14 cellular contexts compared by ENCODE assay signal in the genomic region with DNA sequence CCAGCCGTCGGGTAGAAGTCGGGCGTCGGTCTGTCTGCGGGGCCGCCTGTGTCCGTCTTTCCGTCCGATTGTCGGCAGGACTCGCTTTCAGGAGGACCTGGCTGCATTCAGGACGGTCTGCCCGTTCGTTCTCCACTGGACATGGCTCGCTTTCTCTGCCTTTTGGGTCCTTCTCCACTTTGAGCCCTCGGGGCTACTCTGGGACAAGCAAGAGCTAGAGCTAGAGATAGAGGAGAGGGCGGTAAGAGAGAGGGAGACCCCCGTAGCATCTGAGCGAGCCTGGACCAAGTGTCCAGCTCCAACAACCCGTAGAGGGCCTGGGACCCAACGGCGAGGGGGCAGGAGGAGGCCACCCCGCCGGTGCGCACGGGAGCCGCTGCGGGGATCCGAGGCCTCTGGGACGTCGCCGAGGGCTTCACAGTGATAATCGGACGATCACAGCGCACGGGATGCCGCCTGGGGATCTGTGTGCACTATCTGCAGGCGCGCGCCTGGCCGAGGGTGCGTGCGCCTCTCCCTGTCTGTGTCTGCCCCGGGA. TPM values are rescaled to one million over a fixed set of nuclear protein-coding genes. Genes with fewer than 3 reads are reported as not detected.
DNase-seq lines count a peak whose midpoint lies in the region; ATAC-seq and TF ChIP-seq lines count a peak whose summit lies in the region.
"Had no signal": no experiment of that assay in that cellular context is flagged by ENCODE, and none has a peak within 500 bp of the region (broad histone marks: within the 10 kb centered on the region; RNA-seq: fewer than 3 reads in every experiment).

No MANE protein-coding gene starts in this region.

- intact Hi-C loops in sigmoid colon (cut with DNase I) = no loop called here

- peak overlapping the region in 1 of 4 donors; percentile 28 for H3K4me3 ChIP-seq in sigmoid colon

- no peak for TF ChIP-seq EP300 in sigmoid colon (IDR thresholded peaks at IDR 0.05)

- no peak overlapping the region for H3K4me3 Mint-ChIP-seq in activated CD4-positive, alpha-beta T cell treated with anti-CD3 and anti-CD28 coated beads, Interleukin-2, amount 10 ng/mL, durations not matched to agents 7 days and 5 days
- H3K4me3 Mint-ChIP-seq in T-cell (peak overlapping the region; percentile 44 to 74 (median 65)), glutamatergic neuron (ENCODE audit: unreplicated experiment) (peak overlapping the region; percentile 79)
- H3K4me3 Mint-ChIP-seq: dendritic cell treated with granulocyte-macrophage colony-stimulating factor and Interleukin-4, amounts not matched to agents 40 ng/mL and 50 ng/mL, for 4 days had no signal

- TF ChIP-seq CTCF in glutamatergic neuron (IDR thresholded peaks at IDR 0.05; ENCODE audit: partially characterized antibody, unreplicated experiment) = no peak
- no peak for TF ChIP-seq CTCF in sigmoid colon (IDR thresholded peaks at IDR 0.05)

- peaks cover 60 to 100% (median 82%) of the 10 kb centered on the region in 3 donors for H3K27me3 ChIP-seq in sigmoid colon

- H3K36me3 ChIP-seq in sigmoid colon = no peaks in the 10 kb centered on the region

- no peaks in the 10 kb centered on the region for H3K36me3 Mint-ChIP-seq in activated CD4-positive, alpha-beta T cell treated with anti-CD3 and anti-CD28 coated beads, Interleukin-2, amount 10 ng/mL, durations not matched to agents 7 days and 5 days (ENCODE audit: low read depth)
- H3K36me3 Mint-ChIP-seq in T-cell (no peaks in the 10 kb centered on the region), glutamatergic neuron (ENCODE audit: unreplicated experiment) (no peaks in the 10 kb centered on the region)

- no peak for ATAC-seq in T-cell (replicated peaks in 1 of 4)
- no peak for ATAC-seq in HG03135 (IDR thresholded peaks at IDR 0.05; ENCODE audit: unreplicated experiment)

- no peak for TF ChIP-seq POLR2A in sigmoid colon (IDR thresholded peaks at IDR 0.05)

- H3K27ac ChIP-seq in sigmoid colon = no peak overlapping the region
- H3K27ac ChIP-seq: testis had no signal

- CTCF ChIA-PET in activated CD4-positive, alpha-beta T cell treated with anti-CD3 and anti-CD28 coated beads, Interleukin-2, amount 10 ng/mL, durations not matched to agents 7 days and 5 days (lab: Charles Lee) = interaction anchor here (1.4 kb wide), 1 partner anchor 14 kb away, joined by 3 read pairs; no protein-coding TSS in a partner anchor
- CTCF ChIA-PET in T-cell (lab: Charles Lee) = interaction anchor here in 1 of 2 donors (0.5 kb wide), 1 partner anchor 67 kb away, joined by 3 read pairs; no protein-coding TSS in a partner anchor

- H3K9me3 ChIP-seq in sigmoid colon = no peaks in the 10 kb centered on the region
- H3K9me3 ChIP-seq: testis had no signal

- WGBS in sigmoid colon, 2 donors = 33 to 73% methylated on average over 45 of the region's 45 CpGs

- H3K27me3 Mint-ChIP-seq in activated CD4-positive, alpha-beta T cell treated with anti-CD3 and anti-CD28 coated beads, Interleukin-2, amount 10 ng/mL, durations not matched to agents 7 days and 5 days = peaks cover 81% of the 10 kb centered on the region
- H3K27me3 Mint-ChIP-seq in T-cell (peaks cover 77 to 82% of the 10 kb centered on the region in 2 donors), glutamatergic neuron (ENCODE audit: unreplicated experiment) (peaks cover 46% of the 10 kb centered on the region)

- peak; percentile 41 for DNase-seq in activated CD4-positive, alpha-beta T cell treated with anti-CD3 and anti-CD28 coated beads for 48 hours
- no peak for DNase-seq in activated CD4-positive, alpha-beta T cell treated with anti-CD3 and anti-CD28 coated beads, Interleukin-2, amount 10 ng/mL, durations not matched to agents 7 days and 5 days
- DNase-seq in T-cell (no peak), glutamatergic neuron (no peak), sigmoid colon (peak; percentile 33), 8988T (no peak)
- DNase-seq in stimulated activated CD4-positive, alpha-beta T cell treated with anti-CD3 and anti-CD28 coated beads, Interleukin-1b, Interleukin-23, amount 100 ng/mL, for 48 hours = no peak
- DNase-seq: HCEC 1CT, NCI-H1436 treated with DMSO at 0.1 percent for 48 hours, testis had no signal

- no peak overlapping the region for H3K27ac Mint-ChIP-seq in activated CD4-positive, alpha-beta T cell treated with anti-CD3 and anti-CD28 coated beads, Interleukin-2, amount 10 ng/mL, durations not matched to agents 7 days and 5 days
- H3K27ac Mint-ChIP-seq in T-cell (no peak overlapping the region), glutamatergic neuron (ENCODE audit: unreplicated experiment) (no peak overlapping the region)
- H3K27ac Mint-ChIP-seq: dendritic cell treated with granulocyte-macrophage colony-stimulating factor and Interleukin-4, amounts not matched to agents 40 ng/mL and 50 ng/mL, for 4 days had no signal

- POLR2A ChIA-PET in activated CD4-positive, alpha-beta T cell treated with anti-CD3 and anti-CD28 coated beads, Interleukin-2, amount 10 ng/mL, durations not matched to agents 7 days and 5 days (lab: Charles Lee) = no interaction called here
- POLR2A ChIA-PET in T-cell (lab: Charles Lee) = no interaction called here

- H3K4me1 ChIP-seq in sigmoid colon = peaks cover 0 to 39% (median 25%) of the 10 kb centered on the region in 4 donors

- peaks cover 17% of the 10 kb centered on the region for H3K4me1 Mint-ChIP-seq in activated CD4-positive, alpha-beta T cell treated with anti-CD3 and anti-CD28 coated beads, Interleukin-2, amount 10 ng/mL, durations not matched to agents 7 days and 5 days
- H3K4me1 Mint-ChIP-seq in T-cell (peaks cover 48 to 62% (median 51%) of the 10 kb centered on the region in 3 donors), glutamatergic neuron (ENCODE audit: low read depth, unreplicated experiment) (peaks cover 4% of the 10 kb centered on the region)

- H3K9me3 Mint-ChIP-seq in activated CD4-positive, alpha-beta T cell treated with anti-CD3 and anti-CD28 coated beads, Interleukin-2, amount 10 ng/mL, durations not matched to agents 7 days and 5 days = no peaks in the 10 kb centered on the region
- H3K9me3 Mint-ChIP-seq in T-cell (no peaks in the 10 kb centered on the region), glutamatergic neuron (ENCODE audit: unreplicated experiment) (peaks cover 11% of the 10 kb centered on the region)
- H3K9me3 Mint-ChIP-seq: dendritic cell treated with granulocyte-macrophage colony-stimulating factor and Interleukin-4, amounts not matched to agents 40 ng/mL and 50 ng/mL, for 4 days had no signal

RNA-seq across cellular contexts. Expression of gene TBX4, which starts 4.5 kb away (rescaled TPM):
- total RNA-seq in activated CD4-positive, alpha-beta T cell treated with anti-CD3 and anti-CD28 coated beads, Interleukin-2, amount 10 ng/mL, durations not matched to agents 7 days and 5 days = not detected
- not detected for total RNA-seq in T-cell
- not detected for total RNA-seq in glutamatergic neuron (ENCODE audit: unreplicated experiment)
- total RNA-seq in sigmoid colon = not detected
- not detected for polyA plus RNA-seq in sigmoid colon
- total RNA-seq: pulmonary artery endothelial cell, SK-MEL-5 had no signal

RNA-seq across cellular contexts. Expression of gene TBX2, which starts 57.1 kb away (rescaled TPM):
- not detected for total RNA-seq in activated CD4-positive, alpha-beta T cell treated with anti-CD3 and anti-CD28 coated beads, Interleukin-2, amount 10 ng/mL, durations not matched to agents 7 days and 5 days
- total RNA-seq in T-cell (under 1 TPM in 3 of 5 donors, not detected in 2; 0.26 to 0.82 (median 0.32) TPM), glutamatergic neuron (ENCODE audit: unreplicated experiment) (5.4 TPM), sigmoid colon (1 to 10 TPM in 3 of 4 donors, under 1 TPM in 1; 0.99 to 5.3 (median 2.3) TPM)
- 1 to 10 TPM; 2.3 to 5.3 (median 3.6) TPM for polyA plus RNA-seq in sigmoid colon
- total RNA-seq: pulmonary artery endothelial cell had no signal

Comparison
In these comparisons a context has a peak if more than half of its experiments do, and no peak if none do; other contexts are left out.
1. DNase-seq: peak in activated CD4-positive, alpha-beta T cell treated with anti-CD3 and anti-CD28 coated beads for 48 hours (single experiment) and sigmoid colon (single experiment); none in activated CD4-positive, alpha-beta T cell treated with anti-CD3 and anti-CD28 coated beads, Interleukin-2, amount 10 ng/mL, durations not matched to agents 7 days and 5 days (single experiment), T-cell (0 of 34), glutamatergic neuron (single experiment), stimulated activated CD4-positive, alpha-beta T cell treated with anti-CD3 and anti-CD28 coated beads, Interleukin-1b, Interleukin-23, amount 100 ng/mL, for 48 hours (single experiment) and 8988T (single experiment).